In genomic region chr22:20406686-20407408, GRCh38 we compare ENCODE assay signal across 19 cellular contexts. TPM values are rescaled to one million over a fixed set of nuclear protein-coding genes. Genes with fewer than 3 reads are reported as not detected.
DNase-seq lines count a peak whose midpoint lies in the region; ATAC-seq, FAIRE-seq and TF ChIP-seq lines count a peak whose summit lies in the region.
"Had no signal": no experiment of that assay in that cellular context is flagged by ENCODE, and none has a peak within 500 bp of the region (broad histone marks: within the 10 kb centered on the region; RNA-seq: fewer than 3 reads in every experiment).

No MANE protein-coding gene starts in this region.

- intact Hi-C loops in activated CD4-positive, alpha-beta T cell treated with anti-CD3 and anti-CD28 coated beads for 36 hours (cut with DNase I, micrococcal nuclease), result no loop called here

- no peak overlapping the region for H3K4me3 ChIP-seq in bronchial epithelial cell (ENCODE audit: low read depth, low read length)
- H3K4me3 ChIP-seq: A549, SK-N-MC had no signal

- no peaks in the 10 kb centered on the region for H3K27me3 Mint-ChIP-seq in activated naive CD8-positive, alpha-beta T cell treated with anti-CD3 and anti-CD28 coated beads for 36 hours
- H3K27me3 Mint-ChIP-seq in activated naive CD8-positive, alpha-beta T cell treated with anti-CD3 and anti-CD28 coated beads, Interleukin-2, amount 50 U/mL, for 24 hours, result no peaks in the 10 kb centered on the region
- no peaks in the 10 kb centered on the region for H3K27me3 Mint-ChIP-seq in neural crest cell (ENCODE audit: low read depth)
- no peaks in the 10 kb centered on the region for H3K27me3 Mint-ChIP-seq in activated naive CD4-positive, alpha-beta T cell treated with anti-CD3 and anti-CD28 coated beads, Interleukin-2, amount 10 ng/mL, durations not matched to agents 7 days and 5 days
- no peaks in the 10 kb centered on the region for H3K27me3 Mint-ChIP-seq in activated CD4-positive, alpha-beta T cell treated with anti-CD3 and anti-CD28 coated beads for 36 hours
- H3K27me3 Mint-ChIP-seq: CD4-positive, alpha-beta T cell had no signal

- no peaks in the 10 kb centered on the region for H3K4me1 Mint-ChIP-seq in activated naive CD8-positive, alpha-beta T cell treated with anti-CD3 and anti-CD28 coated beads for 36 hours
- H3K4me1 Mint-ChIP-seq in activated naive CD8-positive, alpha-beta T cell treated with anti-CD3 and anti-CD28 coated beads, Interleukin-2, amount 50 U/mL, for 24 hours, result peaks cover 4% of the 10 kb centered on the region
- no peaks in the 10 kb centered on the region for H3K4me1 Mint-ChIP-seq in neural crest cell
- peaks cover 14% of the 10 kb centered on the region for H3K4me1 Mint-ChIP-seq in activated naive CD4-positive, alpha-beta T cell treated with anti-CD3 and anti-CD28 coated beads, Interleukin-2, amount 10 ng/mL, durations not matched to agents 7 days and 5 days
- no peaks in the 10 kb centered on the region for H3K4me1 Mint-ChIP-seq in activated CD4-positive, alpha-beta T cell treated with anti-CD3 and anti-CD28 coated beads for 36 hours
- H3K4me1 Mint-ChIP-seq: H9 had no signal

- no peaks in the 10 kb centered on the region for H3K27me3 ChIP-seq in bronchial epithelial cell (ENCODE audit: control insufficient read depth, insufficient read depth, low read length)

- peak; percentile 83 for FAIRE-seq in bronchial epithelial cell (lab: Jason Lieb, UNC)
- FAIRE-seq: A549 had no signal

- POLR2A ChIA-PET in activated CD4-positive, alpha-beta T cell treated with anti-CD3 and anti-CD28 coated beads for 36 hours (lab: Charles Lee), result no interaction called here

- ATAC-seq in activated naive CD8-positive, alpha-beta T cell treated with anti-CD3 and anti-CD28 coated beads, Interleukin-2, amount 50 U/mL, for 24 hours, result no peak
- ATAC-seq in HG02759 (IDR thresholded peaks at IDR 0.05; ENCODE audit: unreplicated experiment), result no peak
- no peak for ATAC-seq in activated CD4-positive, alpha-beta T cell treated with anti-CD3 and anti-CD28 coated beads for 36 hours
- ATAC-seq: A549 had no signal

- peaks cover 6% of the 10 kb centered on the region for H3K36me3 Mint-ChIP-seq in activated naive CD8-positive, alpha-beta T cell treated with anti-CD3 and anti-CD28 coated beads for 36 hours
- H3K36me3 Mint-ChIP-seq in activated naive CD8-positive, alpha-beta T cell treated with anti-CD3 and anti-CD28 coated beads, Interleukin-2, amount 50 U/mL, for 24 hours (ENCODE audit: low read depth), result peaks cover 18% of the 10 kb centered on the region
- H3K36me3 Mint-ChIP-seq in neural crest cell (ENCODE audit: low read depth), result peaks cover 3% of the 10 kb centered on the region
- peaks cover 19% of the 10 kb centered on the region for H3K36me3 Mint-ChIP-seq in activated naive CD4-positive, alpha-beta T cell treated with anti-CD3 and anti-CD28 coated beads, Interleukin-2, amount 10 ng/mL, durations not matched to agents 7 days and 5 days
- peaks cover 22% of the 10 kb centered on the region for H3K36me3 Mint-ChIP-seq in activated CD4-positive, alpha-beta T cell treated with anti-CD3 and anti-CD28 coated beads for 36 hours (ENCODE audit: low read depth)

- H3K4me3 Mint-ChIP-seq in activated naive CD8-positive, alpha-beta T cell treated with anti-CD3 and anti-CD28 coated beads for 36 hours, result peak overlapping the region; percentile 8
- H3K4me3 Mint-ChIP-seq in activated naive CD8-positive, alpha-beta T cell treated with anti-CD3 and anti-CD28 coated beads, Interleukin-2, amount 50 U/mL, for 24 hours, result no peak overlapping the region
- no peak overlapping the region for H3K4me3 Mint-ChIP-seq in neural crest cell
- H3K4me3 Mint-ChIP-seq in activated naive CD4-positive, alpha-beta T cell treated with anti-CD3 and anti-CD28 coated beads, Interleukin-2, amount 10 ng/mL, durations not matched to agents 7 days and 5 days, result no peak overlapping the region
- no peak overlapping the region for H3K4me3 Mint-ChIP-seq in activated CD4-positive, alpha-beta T cell treated with anti-CD3 and anti-CD28 coated beads for 36 hours
- H3K4me3 Mint-ChIP-seq: CD4-positive, alpha-beta T cell; H9 had no signal

- peaks cover 9% of the 10 kb centered on the region for H3K36me3 ChIP-seq in bronchial epithelial cell (ENCODE audit: control insufficient read depth, insufficient read depth, low read length)

- H3K27ac Mint-ChIP-seq in activated naive CD8-positive, alpha-beta T cell treated with anti-CD3 and anti-CD28 coated beads for 36 hours, result no peak overlapping the region
- no peak overlapping the region for H3K27ac Mint-ChIP-seq in activated naive CD8-positive, alpha-beta T cell treated with anti-CD3 and anti-CD28 coated beads, Interleukin-2, amount 50 U/mL, for 24 hours
- peak overlapping the region; percentile 52 for H3K27ac Mint-ChIP-seq in neural crest cell (ENCODE audit: unreplicated experiment)
- H3K27ac Mint-ChIP-seq in activated naive CD4-positive, alpha-beta T cell treated with anti-CD3 and anti-CD28 coated beads, Interleukin-2, amount 10 ng/mL, durations not matched to agents 7 days and 5 days, result no peak overlapping the region
- no peak overlapping the region for H3K27ac Mint-ChIP-seq in activated CD4-positive, alpha-beta T cell treated with anti-CD3 and anti-CD28 coated beads for 36 hours
- H3K27ac Mint-ChIP-seq: CD4-positive, alpha-beta T cell; H9 had no signal

- TF ChIP-seq CTCF in bronchial epithelial cell (IDR thresholded peaks at IDR 0.05; ENCODE audit: insufficient read depth, low read length, severe bottlenecking) (no peak), neural crest cell (conservative IDR thresholded peaks at IDR 0.05) (no peak)

- no peak for DNase-seq in activated naive CD8-positive, alpha-beta T cell treated with anti-CD3 and anti-CD28 coated beads for 36 hours
- DNase-seq in activated naive CD8-positive, alpha-beta T cell treated with anti-CD3 and anti-CD28 coated beads, Interleukin-2, amount 50 U/mL, for 24 hours, result no peak
- DNase-seq in bronchial epithelial cell (ENCODE audit: low read depth) (no peak), neural crest cell (ENCODE audit: low read depth, low spot score) (no peak), HuH-7.5 (ENCODE audit: low spot score) (no peak)
- no peak for DNase-seq in activated naive CD4-positive, alpha-beta T cell treated with anti-CD3 and anti-CD28 coated beads, Interleukin-2, amount 10 ng/mL, durations not matched to agents 7 days and 5 days
- DNase-seq in activated CD4-positive, alpha-beta T cell treated with anti-CD3 and anti-CD28 coated beads for 36 hours, result no peak
- DNase-seq: CD4-positive, alpha-beta T cell; EL; KBM-7; NCI-H1436; NCI-H2029; NCI-H2171 treated with DMSO at 0.1 percent for 48 hours; NCI-H510A treated with DMSO at 0.1 percent for 48 hours; Right ventricle myocardium superior had no signal

- no peaks in the 10 kb centered on the region for H3K9me3 Mint-ChIP-seq in activated naive CD8-positive, alpha-beta T cell treated with anti-CD3 and anti-CD28 coated beads for 36 hours
- no peaks in the 10 kb centered on the region for H3K9me3 Mint-ChIP-seq in activated naive CD8-positive, alpha-beta T cell treated with anti-CD3 and anti-CD28 coated beads, Interleukin-2, amount 50 U/mL, for 24 hours
- no peaks in the 10 kb centered on the region for H3K9me3 Mint-ChIP-seq in neural crest cell
- H3K9me3 Mint-ChIP-seq in activated naive CD4-positive, alpha-beta T cell treated with anti-CD3 and anti-CD28 coated beads, Interleukin-2, amount 10 ng/mL, durations not matched to agents 7 days and 5 days, result no peaks in the 10 kb centered on the region
- no peaks in the 10 kb centered on the region for H3K9me3 Mint-ChIP-seq in activated CD4-positive, alpha-beta T cell treated with anti-CD3 and anti-CD28 coated beads for 36 hours (ENCODE audit: low read depth)
- H3K9me3 Mint-ChIP-seq: CD4-positive, alpha-beta T cell; H9 had no signal

- CTCF ChIA-PET in activated naive CD4-positive, alpha-beta T cell treated with anti-CD3 and anti-CD28 coated beads, Interleukin-2, amount 10 ng/mL, durations not matched to agents 7 days and 5 days (lab: Charles Lee), result interaction anchor here (1.6 kb wide), 1 partner anchor 12 kb away, joined by 9 read pairs; no protein-coding TSS in a partner anchor
- CTCF ChIA-PET in activated CD4-positive, alpha-beta T cell treated with anti-CD3 and anti-CD28 coated beads for 36 hours (lab: Charles Lee), result interaction anchor here (0.7 to 1.5 kb wide), 2 partner anchors 8 to 335 kb away, joined by 3 to 5 read pairs; no protein-coding TSS in a partner anchor

RNA-seq across cellular contexts. Expression of gene ZNF74, which starts 12.9 kb away (rescaled TPM):
- 10 to 100 TPM; 11.5 to 12.2 TPM for total RNA-seq in activated naive CD8-positive, alpha-beta T cell treated with anti-CD3 and anti-CD28 coated beads for 36 hours
- total RNA-seq in bronchial epithelial cell (7.8 and 15.5 TPM in 2 replicates), neural crest cell (54.2 and 55.1 TPM in 2 replicates)
- 10 to 100 TPM in 1 of 2 experiments, 1 to 10 TPM in 1; 6.5 to 10.3 TPM for total RNA-seq in activated CD4-positive, alpha-beta T cell treated with anti-CD3 and anti-CD28 coated beads for 36 hours

RNA-seq across cellular contexts. Expression of gene SCARF2, which starts 30.8 kb away (rescaled TPM):
- under 1 TPM; 0.14 to 0.16 TPM for total RNA-seq in activated naive CD8-positive, alpha-beta T cell treated with anti-CD3 and anti-CD28 coated beads for 36 hours
- total RNA-seq in bronchial epithelial cell (0.26 and 0.53 TPM in 2 replicates), neural crest cell (23.1 and 23.4 TPM in 2 replicates)
- total RNA-seq in activated CD4-positive, alpha-beta T cell treated with anti-CD3 and anti-CD28 coated beads for 36 hours, result under 1 TPM; 0.39 to 0.46 TPM

Comparison
In these comparisons a context has a peak if more than half of its experiments do, and no peak if none do; other contexts are left out.
1. RNA of gene SCARF2, which starts 30.8 kb away (total RNA-seq): 23.1 to 23.4 TPM in neural crest cell; 0.26 to 0.53 TPM in bronchial epithelial cell, 0.39 to 0.46 TPM in activated CD4-positive, alpha-beta T cell treated with anti-CD3 and anti-CD28 coated beads for 36 hours and 0.14 to 0.16 TPM in activated naive CD8-positive, alpha-beta T cell treated with anti-CD3 and anti-CD28 coated beads for 36 hours; every median in the first group is over 10 times any median in the second.